Comparison of ENCODE assay signal across 13 cellular contexts in genomic region chr6:9126845-9127560, GRCh38.
DNase-seq lines count a peak whose midpoint lies in the region; ATAC-seq lines count a peak whose summit lies in the region.
"Had no signal": no experiment of that assay in that cellular context is flagged by ENCODE, and none has a peak within 500 bp of the region (broad histone marks: within the 10 kb centered on the region; RNA-seq: fewer than 3 reads in every experiment).

No MANE protein-coding gene starts in this region.

- H3K36me3 Mint-ChIP-seq in activated T-cell treated with anti-CD3 and anti-CD28 coated beads, Interleukin-2, amount 50 U/mL, for 72 hours (ENCODE audit: insufficient read depth in 2 of 2), result no peaks in the 10 kb centered on the region
- H3K36me3 Mint-ChIP-seq in activated CD8-positive, alpha-beta T cell treated with anti-CD3 and anti-CD28 coated beads, Interleukin-2, amount 10 ng/mL, durations not matched to agents 7 days and 5 days (ENCODE audit: low read depth), result no peaks in the 10 kb centered on the region
- H3K36me3 Mint-ChIP-seq: neural progenitor cell; stimulated activated effector memory CD8-positive, alpha-beta T cell treated with anti-CD3 and anti-CD28 coated beads, Interleukin-12 subunit alpha, Interleukin-12 subunit beta, amount 100 ng/mL, for 72 hours had no signal

- peaks cover 0 to 1% of the 10 kb centered on the region in 2 donors for H3K9me3 Mint-ChIP-seq in activated T-cell treated with anti-CD3 and anti-CD28 coated beads, Interleukin-2, amount 50 U/mL, for 72 hours
- H3K9me3 Mint-ChIP-seq in activated CD8-positive, alpha-beta T cell treated with anti-CD3 and anti-CD28 coated beads, Interleukin-2, amount 10 ng/mL, durations not matched to agents 7 days and 5 days (ENCODE audit: insufficient read depth), result no peaks in the 10 kb centered on the region

- ATAC-seq in activated T-cell treated with anti-CD3 and anti-CD28 coated beads, Interleukin-2, amount 50 U/mL, for 72 hours (replicated peaks in 1 of 2), result no peak
- peak; percentile 72 for ATAC-seq in esophagus mucosa
- no peak for ATAC-seq in HG03378 (IDR thresholded peaks at IDR 0.05; ENCODE audit: unreplicated experiment)
- ATAC-seq in activated CD8-positive, alpha-beta T cell treated with anti-CD3 and anti-CD28 coated beads, Interleukin-2, amount 10 ng/mL, durations not matched to agents 7 days and 5 days, result no peak
- ATAC-seq: stimulated activated effector memory CD8-positive, alpha-beta T cell treated with anti-CD3 and anti-CD28 coated beads, Interleukin-12 subunit alpha, Interleukin-12 subunit beta, amount 100 ng/mL, for 72 hours had no signal

- H3K27me3 Mint-ChIP-seq in activated T-cell treated with anti-CD3 and anti-CD28 coated beads, Interleukin-2, amount 50 U/mL, for 72 hours (ENCODE audit: low read depth), result no peaks in the 10 kb centered on the region
- H3K27me3 Mint-ChIP-seq in activated CD8-positive, alpha-beta T cell treated with anti-CD3 and anti-CD28 coated beads, Interleukin-2, amount 10 ng/mL, durations not matched to agents 7 days and 5 days (ENCODE audit: low read depth), result no peaks in the 10 kb centered on the region
- H3K27me3 Mint-ChIP-seq: central memory CD8-positive, alpha-beta T cell had no signal

- H3K4me3 Mint-ChIP-seq in activated T-cell treated with anti-CD3 and anti-CD28 coated beads, Interleukin-2, amount 50 U/mL, for 72 hours, result no peak overlapping the region
- no peak overlapping the region for H3K4me3 Mint-ChIP-seq in activated CD8-positive, alpha-beta T cell treated with anti-CD3 and anti-CD28 coated beads, Interleukin-2, amount 10 ng/mL, durations not matched to agents 7 days and 5 days
- H3K4me3 Mint-ChIP-seq: central memory CD8-positive, alpha-beta T cell; neural progenitor cell; stimulated activated effector memory CD8-positive, alpha-beta T cell treated with anti-CD3 and anti-CD28 coated beads, Interleukin-12 subunit alpha, Interleukin-12 subunit beta, amount 100 ng/mL, for 72 hours had no signal

- POLR2A ChIA-PET in activated CD8-positive, alpha-beta T cell treated with anti-CD3 and anti-CD28 coated beads, Interleukin-2, amount 10 ng/mL, durations not matched to agents 7 days and 5 days (lab: Charles Lee), result no interaction called here

- no peak for DNase-seq in activated T-cell treated with anti-CD3 and anti-CD28 coated beads, Interleukin-2, amount 50 U/mL, for 72 hours
- no peak for DNase-seq in activated T-cell treated with anti-CD3 and anti-CD28 coated beads, Interleukin-2, amount 50 U/mL, for 48 hours
- DNase-seq in RKO (ENCODE audit: low spot score), result peak; percentile 86
- DNase-seq in superior temporal gyrus (ENCODE audit: extremely low spot score), result peak; percentile 41
- DNase-seq in stimulated activated CD4-positive, alpha-beta T cell treated with anti-CD3 and anti-CD28 coated beads, Interleukin-12 subunit alpha, Interleukin-12 subunit beta, amount 100 ng/mL, for 4 hours, result no peak
- no peak for DNase-seq in activated CD8-positive, alpha-beta T cell treated with anti-CD3 and anti-CD28 coated beads, Interleukin-2, amount 10 ng/mL, durations not matched to agents 7 days and 5 days
- DNase-seq: H7; stimulated activated CD4-positive, alpha-beta T cell treated with anti-CD3 and anti-CD28 coated beads, Interleukin-15, amount 100 ng/mL, for 24 hours had no signal

- peak overlapping the region; percentile 42 for H3K27ac Mint-ChIP-seq in activated T-cell treated with anti-CD3 and anti-CD28 coated beads, Interleukin-2, amount 50 U/mL, for 72 hours
- H3K27ac Mint-ChIP-seq in activated CD8-positive, alpha-beta T cell treated with anti-CD3 and anti-CD28 coated beads, Interleukin-2, amount 10 ng/mL, durations not matched to agents 7 days and 5 days, result no peak overlapping the region
- H3K27ac Mint-ChIP-seq: neural progenitor cell; stimulated activated effector memory CD8-positive, alpha-beta T cell treated with anti-CD3 and anti-CD28 coated beads, Interleukin-12 subunit alpha, Interleukin-12 subunit beta, amount 100 ng/mL, for 72 hours had no signal

- CTCF ChIA-PET in activated CD8-positive, alpha-beta T cell treated with anti-CD3 and anti-CD28 coated beads, Interleukin-2, amount 10 ng/mL, durations not matched to agents 7 days and 5 days (lab: Charles Lee), result no interaction called here

- no peaks in the 10 kb centered on the region for H3K4me1 Mint-ChIP-seq in activated T-cell treated with anti-CD3 and anti-CD28 coated beads, Interleukin-2, amount 50 U/mL, for 72 hours (ENCODE audit: low read depth)
- H3K4me1 Mint-ChIP-seq in activated CD8-positive, alpha-beta T cell treated with anti-CD3 and anti-CD28 coated beads, Interleukin-2, amount 10 ng/mL, durations not matched to agents 7 days and 5 days (ENCODE audit: low read depth), result no peaks in the 10 kb centered on the region
- H3K4me1 Mint-ChIP-seq: central memory CD8-positive, alpha-beta T cell; stimulated activated effector memory CD8-positive, alpha-beta T cell treated with anti-CD3 and anti-CD28 coated beads, Interleukin-12 subunit alpha, Interleukin-12 subunit beta, amount 100 ng/mL, for 72 hours had no signal

Comparison
In these comparisons a context has a peak if more than half of its experiments do, and no peak if none do; other contexts are left out.
1. DNase-seq: peak in RKO (single experiment) and superior temporal gyrus (single experiment); none in activated T-cell treated with anti-CD3 and anti-CD28 coated beads, Interleukin-2, amount 50 U/mL, for 72 hours (0 of 2), activated T-cell treated with anti-CD3 and anti-CD28 coated beads, Interleukin-2, amount 50 U/mL, for 48 hours (0 of 2), stimulated activated CD4-positive, alpha-beta T cell treated with anti-CD3 and anti-CD28 coated beads, Interleukin-12 subunit alpha, Interleukin-12 subunit beta, amount 100 ng/mL, for 4 hours (single experiment) and activated CD8-positive, alpha-beta T cell treated with anti-CD3 and anti-CD28 coated beads, Interleukin-2, amount 10 ng/mL, durations not matched to agents 7 days and 5 days (single experiment).